ENCODE assay signal across 8 cellular contexts in genomic region chr6:164927288-164928040, GRCh38.
DNase-seq lines count a peak whose midpoint lies in the region; ATAC-seq and TF ChIP-seq lines count a peak whose summit lies in the region.

No MANE protein-coding gene starts in this region.

- intact Hi-C loops in dorsolateral prefrontal cortex (cut with DNase I): loop anchor here (5.0 to 10.0 kb wide), 5 partner anchors 95 to 1510 kb away; no protein-coding TSS in a partner anchor

- no peaks in the 10 kb centered on the region for H3K4me1 ChIP-seq in lung (ENCODE audit: control insufficient read depth in 2 of 2, insufficient read depth in 2 of 2, low read length in 2 of 2)

- H3K9me3 ChIP-seq in lung (ENCODE audit: control insufficient read depth in 2 of 2, insufficient read depth in 1 of 2, low read length in 1 of 2): no peaks in the 10 kb centered on the region

- H3K4me3 ChIP-seq in dorsolateral prefrontal cortex: peak overlapping the region; percentile 39 to 80 (median 60)
- H3K4me3 ChIP-seq in lung: no peak overlapping the region

- no peaks in the 10 kb centered on the region for H3K36me3 ChIP-seq in lung (ENCODE audit: control insufficient read depth in 2 of 2, insufficient read depth in 2 of 2, low read length in 2 of 2)

- H3K27ac ChIP-seq in dorsolateral prefrontal cortex: peak overlapping the region in 58 of 59 donors; percentile 11 to 92 (median 78)
- no peak overlapping the region for H3K27ac ChIP-seq in lung (ENCODE audit: low read depth in 1 of 2, low read length in 1 of 2)

- ATAC-seq in HG03159 (IDR thresholded peaks at IDR 0.05; ENCODE audit: unreplicated experiment): peak; percentile 90
- ATAC-seq in lung (ENCODE audit: insufficient read depth, low FRiP score): peak; percentile 91

- 16% methylated on average over 16 of the region's 16 CpGs for WGBS in lung, 2 donors

- DNase-seq in C1 segment of cervical spinal cord (lab: John Stamatoyannopoulos, UW) (peak in 13 of 14 donors; percentile 17 to 89 (median 75)), GM19238 (ENCODE audit: insufficient read length, low spot score) (peak; percentile 27), NCI-H526 treated with DMSO at 0.1 percent for 48 hours (lab: John Stamatoyannopoulos, UW) (peak; percentile 10), dorsolateral prefrontal cortex (peak; percentile 78 to 91 (median 86)), lung (ENCODE audit: low spot score) (peak; percentile 49)
- peak; percentile 18 to 36 for DNase-seq in activated CD4-positive, alpha-beta T cell treated with anti-CD3 and anti-CD28 coated beads, Interleukin-2, amount 50 U/mL, for 24 hours (ENCODE audit: low read depth in 1 of 2, low spot score in 1 of 2)
- peak; percentile 11 to 18 for DNase-seq in stimulated activated CD8-positive, alpha-beta memory T cell treated with anti-CD3 and anti-CD28 coated beads, Interleukin-15, amount 100 ng/mL, for 48 hours (ENCODE audit: low read depth in 2 of 2)

- TF ChIP-seq CTCF in dorsolateral prefrontal cortex (IDR thresholded peaks at IDR 0.05 in 54 of 56, conservative IDR thresholded peaks at IDR 0.05 in 2 of 56; ENCODE audit: low read depth in 1 of 56, partially characterized antibody in 56 of 56): peak; percentile 89 to 99 (median 98)
- peak; percentile 82 for TF ChIP-seq CTCF in lung (IDR thresholded peaks at IDR 0.05; ENCODE audit: control extremely low read depth, extremely low read depth)

- H3K27me3 ChIP-seq in dorsolateral prefrontal cortex: no peaks in the 10 kb centered on the region
- H3K27me3 ChIP-seq in lung (ENCODE audit: control insufficient read depth, insufficient read depth): no peaks in the 10 kb centered on the region

Comparison
In these comparisons a context has a peak if more than half of its experiments do, and no peak if none do; other contexts are left out.
1. DNase-seq: peak in every context shown above with its lines; median percentile 86 in dorsolateral prefrontal cortex; 75 in C1 segment of cervical spinal cord; 49 in lung; 27 in GM19238; 27 in activated CD4-positive, alpha-beta T cell treated with anti-CD3 and anti-CD28 coated beads, Interleukin-2, amount 50 U/mL, for 24 hours; 14 in stimulated activated CD8-positive, alpha-beta memory T cell treated with anti-CD3 and anti-CD28 coated beads, Interleukin-15, amount 100 ng/mL, for 48 hours; 10 in NCI-H526 treated with DMSO at 0.1 percent for 48 hours.
2. H3K27ac ChIP-seq: peak in dorsolateral prefrontal cortex (58 of 59); none in lung (0 of 2).